8 cellular contexts compared by ENCODE assay signal in genomic region chr15:70271422-70272088, GRCh38.
DNase-seq lines count a peak whose midpoint lies in the region; ATAC-seq and TF ChIP-seq lines count a peak whose summit lies in the region.

No MANE protein-coding gene starts in this region.

- H3K27me3 ChIP-seq in ascending aorta, result no peaks in the 10 kb centered on the region
- no peaks in the 10 kb centered on the region for H3K27me3 ChIP-seq in right lobe of liver

- H3K36me3 ChIP-seq in ascending aorta, result no peaks in the 10 kb centered on the region
- no peaks in the 10 kb centered on the region for H3K36me3 ChIP-seq in right lobe of liver

- H3K9me3 ChIP-seq in ascending aorta, result no peaks in the 10 kb centered on the region
- no peaks in the 10 kb centered on the region for H3K9me3 ChIP-seq in right lobe of liver

- intact Hi-C loops in ascending aorta (cut with DNase I), result loop anchor here (5.0 to 10.0 kb wide), 3 partner anchors 103 to 174 kb away; partner anchors contain the start of gene TLE3
- intact Hi-C loops in right lobe of liver (cut with DNase I), result no loop called here

- peak; percentile 52 for DNase-seq in Ammon's horn (ENCODE audit: low spot score)
- peak; percentile 64 for DNase-seq in HuH-7.5 (ENCODE audit: low spot score)
- DNase-seq in ascending aorta (ENCODE audit: low spot score in 2 of 2), result peak; percentile 33 to 90
- no peak for DNase-seq in right lobe of liver
- no peak for DNase-seq in activated CD4-positive, alpha-beta T cell treated with anti-CD3 and anti-CD28 coated beads, Interleukin-2, amount 50 U/mL, for 48 hours

- WGBS in right lobe of liver (ENCODE audit: insufficient coverage, low coverage, low lambda C conversion rate, missing lambda C conversion rate), result 33% methylated on average over 3 of the region's 3 CpGs

- peak overlapping the region; percentile 35 to 78 for H3K27ac ChIP-seq in ascending aorta
- no peak overlapping the region for H3K27ac ChIP-seq in right lobe of liver

- ATAC-seq in right lobe of liver (peak; percentile 5 to 63 (median 20)), HG02852 (IDR thresholded peaks at IDR 0.05; ENCODE audit: unreplicated experiment) (no peak), HG02759 (IDR thresholded peaks at IDR 0.05; ENCODE audit: unreplicated experiment) (no peak), HG03521 (IDR thresholded peaks at IDR 0.05; ENCODE audit: unreplicated experiment) (no peak)

- no peak overlapping the region for H3K4me3 ChIP-seq in ascending aorta
- H3K4me3 ChIP-seq in right lobe of liver, result no peak overlapping the region

- TF ChIP-seq POLR2A in right lobe of liver (IDR thresholded peaks at IDR 0.05), result no peak

- TF ChIP-seq CTCF in ascending aorta (IDR thresholded peaks at IDR 0.05) (no peak), right lobe of liver (IDR thresholded peaks at IDR 0.05) (no peak)

- peaks cover 7 to 27% of the 10 kb centered on the region in 2 donors for H3K4me1 ChIP-seq in ascending aorta
- H3K4me1 ChIP-seq in right lobe of liver, result peaks cover 0 to 11% (median 0%) of the 10 kb centered on the region in 4 donors

Comparison
In these comparisons a context has a peak if more than half of its experiments do, and no peak if none do; other contexts are left out.
1. DNase-seq: peak in Ammon's horn (single experiment), HuH-7.5 (single experiment) and ascending aorta (2 of 2); none in right lobe of liver (0 of 3) and activated CD4-positive, alpha-beta T cell treated with anti-CD3 and anti-CD28 coated beads, Interleukin-2, amount 50 U/mL, for 48 hours (0 of 2).
2. H3K27ac ChIP-seq: peak in ascending aorta (2 of 2); none in right lobe of liver (0 of 3).
3. ATAC-seq: peak in right lobe of liver (4 of 4); none in HG02852 (single experiment), HG02759 (single experiment) and HG03521 (single experiment).